13 cellular contexts compared by ENCODE assay signal in the genomic region with DNA sequence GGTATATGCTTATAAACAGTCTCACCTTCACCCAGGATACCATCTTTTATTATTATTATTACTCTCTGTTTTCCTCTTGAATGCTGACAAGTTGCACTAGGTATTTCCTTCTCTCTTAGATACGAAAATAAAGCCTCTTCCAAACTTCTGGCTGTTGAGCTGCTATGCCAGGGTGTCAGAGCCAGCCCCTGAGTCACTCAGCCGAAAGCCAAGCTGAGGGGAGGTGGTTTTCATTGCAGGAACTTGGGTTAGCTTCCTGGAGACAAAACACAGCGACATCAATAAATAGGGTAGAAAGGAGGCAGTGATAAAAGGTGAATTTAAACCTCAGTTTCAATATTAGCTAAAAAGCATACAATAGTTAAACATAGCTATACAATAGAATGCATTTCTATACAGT.
A peak's percentile ranks its signal among the peaks of the same experiment; 100 is the strongest.
DNase-seq lines count a peak whose midpoint lies in the region; ATAC-seq and TF ChIP-seq lines count a peak whose summit lies in the region.
"Had no signal": no experiment of that assay in that cellular context is flagged by ENCODE, and none has a peak within 500 bp of the region (broad histone marks: within the 10 kb centered on the region; RNA-seq: fewer than 3 reads in every experiment).

No MANE protein-coding gene starts in this region.

- peak overlapping the region; percentile 56 for H3K4me2 ChIP-seq in osteoblast (ENCODE audit: insufficient read depth, low read length)

- H3K9me3 ChIP-seq in CD8-positive, alpha-beta T cell (ENCODE audit: low read length) = no peaks in the 10 kb centered on the region
- no peaks in the 10 kb centered on the region for H3K9me3 ChIP-seq in osteoblast (ENCODE audit: low read depth, low read length)
- H3K9me3 ChIP-seq: upper lobe of right lung had no signal

- H3K9me3 Mint-ChIP-seq in CD8-positive, alpha-beta T cell = no peaks in the 10 kb centered on the region

- intact Hi-C loops in CD8-positive, alpha-beta T cell (cut with DNase I, micrococcal nuclease) = no loop called here
- intact Hi-C loops in left ventricle myocardium superior (cut with micrococcal nuclease) = no loop called here

- H3K36me3 ChIP-seq in CD8-positive, alpha-beta T cell (ENCODE audit: insufficient read depth, low read length) = no peaks in the 10 kb centered on the region
- H3K36me3 ChIP-seq in osteoblast (ENCODE audit: insufficient read depth, low read length) = no peaks in the 10 kb centered on the region
- H3K36me3 ChIP-seq: upper lobe of right lung had no signal

- H3K27ac Mint-ChIP-seq in CD8-positive, alpha-beta T cell = peak overlapping the region; percentile 37

- no peak overlapping the region for H2AFZ ChIP-seq in osteoblast (ENCODE audit: low read length)

- POLR2A ChIA-PET in CD8-positive, alpha-beta T cell (lab: Charles Lee) = interaction anchor here (0.6 to 0.7 kb wide), 2 partner anchors 22 to 464 kb away, joined by 3 read pairs; no protein-coding TSS in a partner anchor

- no peaks in the 10 kb centered on the region for H3K79me2 ChIP-seq in osteoblast (ENCODE audit: insufficient read depth, low read length)

- no peak overlapping the region for H3K4me3 ChIP-seq in CD8-positive, alpha-beta T cell (ENCODE audit: low read depth, low read length)
- no peak overlapping the region for H3K4me3 ChIP-seq in osteoblast (ENCODE audit: insufficient read depth, low read length)
- H3K4me3 ChIP-seq: coronary artery, upper lobe of right lung had no signal

- no peaks in the 10 kb centered on the region for H3K27me3 Mint-ChIP-seq in CD8-positive, alpha-beta T cell (ENCODE audit: low read depth)

- CTCF ChIA-PET in CD8-positive, alpha-beta T cell (lab: Charles Lee) = interaction anchor here (1.3 kb wide), 1 partner anchor 12 kb away, joined by 8 read pairs; no protein-coding TSS in a partner anchor

- H4K20me1 ChIP-seq in osteoblast (ENCODE audit: insufficient read depth, low read length) = no peaks in the 10 kb centered on the region

- no peaks in the 10 kb centered on the region for H3K36me3 Mint-ChIP-seq in CD8-positive, alpha-beta T cell

- peak; percentile 76 for ATAC-seq in CD8-positive, alpha-beta T cell
- ATAC-seq in SK-N-SH treated with all-trans-retinoic acid at 6 μM for 48 hours = peak; percentile 50; the same call in 2 of the 3 replicates
- no peak for ATAC-seq in HG03521 (IDR thresholded peaks at IDR 0.05; ENCODE audit: unreplicated experiment)
- no peak for ATAC-seq in left ventricle myocardium superior
- ATAC-seq: upper lobe of right lung had no signal

- peaks cover 12% of the 10 kb centered on the region for H3K4me1 Mint-ChIP-seq in CD8-positive, alpha-beta T cell (ENCODE audit: low read depth)

- H3K4me3 Mint-ChIP-seq in CD8-positive, alpha-beta T cell = no peak overlapping the region

- H3K4me1 ChIP-seq in CD8-positive, alpha-beta T cell (ENCODE audit: insufficient read depth, low read length) = peaks cover 20% of the 10 kb centered on the region
- no peaks in the 10 kb centered on the region for H3K4me1 ChIP-seq in osteoblast (ENCODE audit: insufficient read depth, low read length)

- H3K27me3 ChIP-seq in CD8-positive, alpha-beta T cell (ENCODE audit: insufficient read depth, low read length) = no peaks in the 10 kb centered on the region
- peaks cover 33% of the 10 kb centered on the region for H3K27me3 ChIP-seq in osteoblast (ENCODE audit: insufficient read depth, low read length)
- H3K27me3 ChIP-seq: upper lobe of right lung had no signal

- no peak overlapping the region for H3K27ac ChIP-seq in CD8-positive, alpha-beta T cell (ENCODE audit: low read depth, low read length)
- H3K27ac ChIP-seq in osteoblast (ENCODE audit: low read depth, low read length) = no peak overlapping the region
- H3K27ac ChIP-seq: C4-2B, coronary artery, upper lobe of right lung had no signal

- TF ChIP-seq CTCF in CD8-positive, alpha-beta T cell (IDR thresholded peaks at IDR 0.05) = no peak
- no peak for TF ChIP-seq CTCF in osteoblast (IDR thresholded peaks at IDR 0.05; ENCODE audit: extremely low read depth, low read depth, low read length)

- DNase-seq in CD8-positive, alpha-beta T cell = peak in 4 of 7 experiments; percentile 7 to 47 (median 28)
- DNase-seq in astrocyte of the hippocampus (ENCODE audit: low read depth, low spot score) = peak; percentile 79
- DNase-seq in osteoblast (ENCODE audit: insufficient read length, low spot score, missing footprints) = no peak
- no peak for DNase-seq in NCI-H748 treated with DMSO at 0.1 percent for 48 hours (lab: John Stamatoyannopoulos, UW)
- no peak for DNase-seq in left ventricle myocardium superior
- no peak for DNase-seq in NCI-H2107 (lab: John Stamatoyannopoulos, UW)
- DNase-seq: glutamatergic neuron, NCI-H146, upper lobe of right lung had no signal

TF ChIP-seq in SK-N-SH treated with all-trans-retinoic acid at 6 μM for 48 hours, 23 proteins besides CTCF, POLR2A, EP300 and RAD21:
- TF ChIP-seq ZNF8 (CRISPR knock-in tag; IDR thresholded peaks at IDR 0.05) = no peak
- TF ChIP-seq, protein P1, sequence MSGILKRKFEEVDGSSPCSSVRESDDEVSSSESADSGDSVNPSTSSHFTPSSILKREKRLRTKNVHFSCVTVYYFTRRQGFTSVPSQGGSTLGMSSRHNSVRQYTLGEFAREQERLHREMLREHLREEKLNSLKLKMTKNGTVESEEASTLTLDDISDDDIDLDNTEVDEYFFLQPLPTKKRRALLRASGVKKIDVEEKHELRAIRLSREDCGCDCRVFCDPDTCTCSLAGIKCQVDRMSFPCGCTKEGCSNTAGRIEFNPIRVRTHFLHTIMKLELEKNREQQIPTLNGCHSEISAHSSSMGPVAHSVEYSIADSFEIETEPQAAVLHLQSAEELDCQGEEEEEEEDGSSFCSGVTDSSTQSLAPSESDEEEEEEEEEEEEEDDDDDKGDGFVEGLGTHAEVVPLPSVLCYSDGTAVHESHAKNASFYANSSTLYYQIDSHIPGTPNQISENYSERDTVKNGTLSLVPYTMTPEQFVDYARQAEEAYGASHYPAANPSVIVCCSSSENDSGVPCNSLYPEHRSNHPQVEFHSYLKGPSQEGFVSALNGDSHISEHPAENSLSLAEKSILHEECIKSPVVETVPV (CRISPR knock-in tag; IDR thresholded peaks at IDR 0.05) = no peak
- no peak for TF ChIP-seq TOX (CRISPR knock-in tag; IDR thresholded peaks at IDR 0.05; ENCODE audit: borderline replicate concordance)
- TF ChIP-seq, protein P2, sequence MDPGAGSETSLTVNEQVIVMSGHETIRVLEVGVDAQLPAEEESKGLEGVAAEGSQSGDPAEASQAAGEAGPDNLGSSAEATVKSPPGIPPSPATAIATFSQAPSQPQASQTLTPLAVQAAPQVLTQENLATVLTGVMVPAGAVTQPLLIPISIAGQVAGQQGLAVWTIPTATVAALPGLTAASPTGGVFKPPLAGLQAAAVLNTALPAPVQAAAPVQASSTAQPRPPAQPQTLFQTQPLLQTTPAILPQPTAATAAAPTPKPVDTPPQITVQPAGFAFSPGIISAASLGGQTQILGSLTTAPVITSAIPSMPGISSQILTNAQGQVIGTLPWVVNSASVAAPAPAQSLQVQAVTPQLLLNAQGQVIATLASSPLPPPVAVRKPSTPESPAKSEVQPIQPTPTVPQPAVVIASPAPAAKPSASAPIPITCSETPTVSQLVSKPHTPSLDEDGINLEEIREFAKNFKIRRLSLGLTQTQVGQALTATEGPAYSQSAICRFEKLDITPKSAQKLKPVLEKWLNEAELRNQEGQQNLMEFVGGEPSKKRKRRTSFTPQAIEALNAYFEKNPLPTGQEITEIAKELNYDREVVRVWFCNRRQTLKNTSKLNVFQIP (CRISPR knock-in tag; IDR thresholded peaks at IDR 0.05; ENCODE audit: borderline replicate concordance, low read depth) = no peak
- no peak for TF ChIP-seq ARNTL (CRISPR knock-in tag; IDR thresholded peaks at IDR 0.05; ENCODE audit: borderline replicate concordance, low read depth)
- TF ChIP-seq TCF4 (CRISPR knock-in tag; IDR thresholded peaks at IDR 0.05; ENCODE audit: borderline replicate concordance) = no peak
- no peak for TF ChIP-seq OSR1 (CRISPR knock-in tag; IDR thresholded peaks at IDR 0.05)
- TF ChIP-seq, protein P3, sequence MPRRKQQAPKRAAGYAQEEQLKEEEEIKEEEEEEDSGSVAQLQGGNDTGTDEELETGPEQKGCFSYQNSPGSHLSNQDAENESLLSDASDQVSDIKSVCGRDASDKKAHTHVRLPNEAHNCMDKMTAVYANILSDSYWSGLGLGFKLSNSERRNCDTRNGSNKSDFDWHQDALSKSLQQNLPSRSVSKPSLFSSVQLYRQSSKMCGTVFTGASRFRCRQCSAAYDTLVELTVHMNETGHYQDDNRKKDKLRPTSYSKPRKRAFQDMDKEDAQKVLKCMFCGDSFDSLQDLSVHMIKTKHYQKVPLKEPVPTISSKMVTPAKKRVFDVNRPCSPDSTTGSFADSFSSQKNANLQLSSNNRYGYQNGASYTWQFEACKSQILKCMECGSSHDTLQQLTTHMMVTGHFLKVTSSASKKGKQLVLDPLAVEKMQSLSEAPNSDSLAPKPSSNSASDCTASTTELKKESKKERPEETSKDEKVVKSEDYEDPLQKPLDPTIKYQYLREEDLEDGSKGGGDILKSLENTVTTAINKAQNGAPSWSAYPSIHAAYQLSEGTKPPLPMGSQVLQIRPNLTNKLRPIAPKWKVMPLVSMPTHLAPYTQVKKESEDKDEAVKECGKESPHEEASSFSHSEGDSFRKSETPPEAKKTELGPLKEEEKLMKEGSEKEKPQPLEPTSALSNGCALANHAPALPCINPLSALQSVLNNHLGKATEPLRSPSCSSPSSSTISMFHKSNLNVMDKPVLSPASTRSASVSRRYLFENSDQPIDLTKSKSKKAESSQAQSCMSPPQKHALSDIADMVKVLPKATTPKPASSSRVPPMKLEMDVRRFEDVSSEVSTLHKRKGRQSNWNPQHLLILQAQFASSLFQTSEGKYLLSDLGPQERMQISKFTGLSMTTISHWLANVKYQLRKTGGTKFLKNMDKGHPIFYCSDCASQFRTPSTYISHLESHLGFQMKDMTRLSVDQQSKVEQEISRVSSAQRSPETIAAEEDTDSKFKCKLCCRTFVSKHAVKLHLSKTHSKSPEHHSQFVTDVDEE (CRISPR knock-in tag; IDR thresholded peaks at IDR 0.05) = no peak
TF ChIP-seq in SK-N-SH treated with all-trans-retinoic acid at 6 μM for 48 hours: peak in this region for 0.

Comparison
In these comparisons a context has a peak if more than half of its experiments do, and no peak if none do; other contexts are left out.
1. ATAC-seq: peak in CD8-positive, alpha-beta T cell (single experiment) and SK-N-SH treated with all-trans-retinoic acid at 6 μM for 48 hours (single experiment); none in HG03521 (single experiment) and left ventricle myocardium superior (single experiment).
2. DNase-seq: peak in CD8-positive, alpha-beta T cell (4 of 7) and astrocyte of the hippocampus (single experiment); none in osteoblast (single experiment), NCI-H748 treated with DMSO at 0.1 percent for 48 hours (single experiment), left ventricle myocardium superior (single experiment) and NCI-H2107 (single experiment).